Comparison of ENCODE assay signal across 8 cellular contexts in genomic region chr20:57351042-57351783, GRCh38. TPM values are rescaled to one million over a fixed set of nuclear protein-coding genes. Genes with fewer than 3 reads are reported as not detected.
DNase-seq lines count a peak whose midpoint lies in the region; ATAC-seq lines count a peak whose summit lies in the region.

RAE1 (plus strand) TSS chr20:57351255; CDS start chr20:57354039, 2,784 bp downstream.

- ATAC-seq in HG03520 (IDR thresholded peaks at IDR 0.05; ENCODE audit: unreplicated experiment) (peak; percentile 73), left lobe of liver (peak; percentile 91)

- H3K27me3 Mint-ChIP-seq in activated CD4-positive, alpha-beta T cell treated with anti-CD3 and anti-CD28 coated beads, Interleukin-2, amount 10 ng/mL, durations not matched to agents 7 days and 5 days, result peaks cover 9% of the 10 kb centered on the region

- DNase-seq in AML-193 (lab: John Stamatoyannopoulos, UW) (peak; percentile 89 to 90), GM19238 (ENCODE audit: insufficient read length, low spot score) (peak; percentile 79), NCI-H69 (lab: John Stamatoyannopoulos, UW) (peak; percentile 88), dedifferentiated amniotic fluid mesenchymal stem cell (ENCODE audit: extremely low spot score) (peak; percentile 95), left lobe of liver (ENCODE audit: low spot score) (peak; percentile 93)
- peak; percentile 93 for DNase-seq in activated CD4-positive, alpha-beta T cell treated with anti-CD3 and anti-CD28 coated beads, Interleukin-2, amount 10 ng/mL, durations not matched to agents 7 days and 5 days
- peak; percentile 92 to 93 for DNase-seq in stimulated activated CD4-positive, alpha-beta T cell treated with anti-CD3 and anti-CD28 coated beads, Interleukin-2, amount 100 ng/mL, for 24 hours

- peak within 1 kb of the TSS; percentile 89 for H3K27ac Mint-ChIP-seq in activated CD4-positive, alpha-beta T cell treated with anti-CD3 and anti-CD28 coated beads, Interleukin-2, amount 10 ng/mL, durations not matched to agents 7 days and 5 days

- CTCF ChIA-PET in activated CD4-positive, alpha-beta T cell treated with anti-CD3 and anti-CD28 coated beads, Interleukin-2, amount 10 ng/mL, durations not matched to agents 7 days and 5 days (lab: Charles Lee), result no interaction called here

- H3K9me3 Mint-ChIP-seq in activated CD4-positive, alpha-beta T cell treated with anti-CD3 and anti-CD28 coated beads, Interleukin-2, amount 10 ng/mL, durations not matched to agents 7 days and 5 days, result no peaks in the 10 kb centered on the region

- H3K4me1 Mint-ChIP-seq in activated CD4-positive, alpha-beta T cell treated with anti-CD3 and anti-CD28 coated beads, Interleukin-2, amount 10 ng/mL, durations not matched to agents 7 days and 5 days, result peaks cover 33% of the 10 kb centered on the region

- POLR2A ChIA-PET in activated CD4-positive, alpha-beta T cell treated with anti-CD3 and anti-CD28 coated beads, Interleukin-2, amount 10 ng/mL, durations not matched to agents 7 days and 5 days (lab: Charles Lee), result no interaction called here

- H3K36me3 Mint-ChIP-seq in activated CD4-positive, alpha-beta T cell treated with anti-CD3 and anti-CD28 coated beads, Interleukin-2, amount 10 ng/mL, durations not matched to agents 7 days and 5 days (ENCODE audit: low read depth), result peaks cover 27% of the 10 kb centered on the region

- H3K4me3 Mint-ChIP-seq in activated CD4-positive, alpha-beta T cell treated with anti-CD3 and anti-CD28 coated beads, Interleukin-2, amount 10 ng/mL, durations not matched to agents 7 days and 5 days, result peak within 1 kb of the TSS; percentile 90

RNA-seq across cellular contexts. Expression of gene RAE1, which starts in this region (rescaled TPM):
- total RNA-seq in activated CD4-positive, alpha-beta T cell treated with anti-CD3 and anti-CD28 coated beads, Interleukin-2, amount 10 ng/mL, durations not matched to agents 7 days and 5 days, result 10 to 100 TPM; 37.5 to 37.9 TPM
- 9.0 TPM for total RNA-seq in left lobe of liver

Comparison
In these comparisons a context has a peak if more than half of its experiments do, and no peak if none do; other contexts are left out.
1. Peak in every context shown above with its lines: DNase-seq and ATAC-seq.